ENCODE assay signal across 2 cellular contexts in the genomic region with DNA sequence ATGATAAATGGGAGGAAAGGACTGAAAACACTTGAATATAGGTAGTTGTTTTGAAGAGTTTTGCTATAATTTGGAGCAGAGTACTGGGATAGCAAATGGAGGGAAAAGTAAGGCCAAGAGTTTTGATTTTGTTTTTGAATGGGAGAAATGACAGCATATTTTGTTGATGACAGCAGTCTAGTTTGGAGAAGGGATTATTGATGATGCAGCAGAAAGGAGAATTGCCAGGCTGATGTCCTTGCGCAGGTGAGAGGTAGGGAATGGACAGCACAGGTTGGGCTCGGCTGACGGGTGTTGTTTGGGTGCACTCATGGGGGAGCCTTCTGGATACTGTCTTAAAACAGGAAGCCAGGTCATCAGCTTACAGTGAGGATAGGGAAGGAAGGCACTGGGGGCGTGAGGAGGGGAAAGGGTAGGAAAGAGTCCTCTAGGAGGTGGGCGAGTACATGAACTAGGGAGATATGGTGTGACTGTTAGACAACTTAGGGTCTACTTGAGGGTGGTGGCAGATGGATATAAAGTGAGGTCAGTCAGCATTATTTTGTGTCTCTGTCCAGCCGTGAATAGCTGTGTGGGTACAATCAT.
TF ChIP-seq lines count a peak whose summit lies in the region.

No MANE protein-coding gene starts in this region.

TF ChIP-seq in HEK293, 187 proteins besides CTCF, POLR2A, EP300 and RAD21:
- TF ChIP-seq ELK4 (IDR thresholded peaks at IDR 0.05; ENCODE audit: borderline replicate concordance, low read depth, low read length), result no peak
- TF ChIP-seq ZNF843 (tag by site-specific recombination; IDR thresholded peaks at IDR 0.05), result no peak
- TF ChIP-seq, protein P1, sequence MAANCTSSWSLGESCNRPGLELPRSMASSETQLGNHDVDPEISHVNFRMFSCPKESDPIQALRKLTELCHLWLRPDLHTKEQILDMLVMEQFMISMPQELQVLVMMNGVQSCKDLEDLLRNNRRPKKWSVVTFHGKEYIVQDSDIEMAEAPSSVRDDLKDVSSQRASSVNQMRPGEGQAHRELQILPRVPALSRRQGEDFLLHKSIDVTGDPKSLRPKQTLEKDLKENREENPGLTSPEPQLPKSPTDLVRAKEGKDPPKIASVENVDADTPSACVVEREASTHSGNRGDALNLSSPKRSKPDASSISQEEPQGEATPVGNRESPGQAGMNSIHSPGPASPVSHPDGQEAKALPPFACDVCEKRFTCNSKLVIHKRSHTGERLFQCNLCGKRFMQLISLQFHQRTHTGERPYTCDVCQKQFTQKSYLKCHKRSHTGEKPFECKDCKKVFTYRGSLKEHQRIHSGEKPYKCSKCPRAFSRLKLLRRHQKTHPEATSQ (tag by site-specific recombination; IDR thresholded peaks at IDR 0.05), result no peak
- no peak for TF ChIP-seq HOXD13 (CRISPR knock-in tag; IDR thresholded peaks at IDR 0.05; ENCODE audit: borderline replicate concordance)
- TF ChIP-seq PRDM4 (tag by site-specific recombination; IDR thresholded peaks at IDR 0.05), result no peak
- TF ChIP-seq, protein P2, sequence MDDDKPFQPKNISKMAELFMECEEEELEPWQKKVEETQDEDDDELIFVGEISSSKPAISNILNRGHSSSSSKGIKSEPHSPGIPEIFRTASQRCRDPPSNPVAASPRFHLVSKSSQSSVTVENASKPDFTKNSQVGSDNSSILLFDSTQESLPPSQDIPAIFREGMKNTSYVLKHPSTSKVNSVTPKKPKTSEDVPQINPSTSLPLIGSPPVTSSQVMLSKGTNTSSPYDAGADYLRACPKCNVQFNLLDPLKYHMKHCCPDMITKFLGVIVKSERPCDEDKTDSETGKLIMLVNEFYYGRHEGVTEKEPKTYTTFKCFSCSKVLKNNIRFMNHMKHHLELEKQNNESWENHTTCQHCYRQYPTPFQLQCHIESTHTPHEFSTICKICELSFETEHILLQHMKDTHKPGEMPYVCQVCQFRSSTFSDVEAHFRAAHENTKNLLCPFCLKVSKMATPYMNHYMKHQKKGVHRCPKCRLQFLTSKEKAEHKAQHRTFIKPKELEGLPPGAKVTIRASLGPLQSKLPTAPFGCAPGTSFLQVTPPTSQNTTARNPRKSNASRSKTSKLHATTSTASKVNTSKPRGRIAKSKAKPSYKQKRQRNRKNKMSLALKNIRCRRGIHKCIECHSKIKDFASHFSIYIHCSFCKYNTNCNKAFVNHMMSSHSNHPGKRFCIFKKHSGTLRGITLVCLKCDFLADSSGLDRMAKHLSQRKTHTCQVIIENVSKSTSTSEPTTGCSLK (tag by site-specific recombination; IDR thresholded peaks at IDR 0.05), result no peak
- TF ChIP-seq ZNF112 (tag by site-specific recombination; IDR thresholded peaks at IDR 0.05), result no peak
- TF ChIP-seq ZFHX2 (tag by site-specific recombination; conservative IDR thresholded peaks at IDR 0.05), result peak; percentile 29
- TF ChIP-seq ZNF776 (tag by site-specific recombination; IDR thresholded peaks at IDR 0.05; ENCODE audit: borderline replicate concordance), result no peak
- peak; percentile 77 for TF ChIP-seq EGR2 (tag by site-specific recombination; IDR thresholded peaks at IDR 0.05; ENCODE audit: low read depth)
- no peak for TF ChIP-seq REPIN1 (tag by site-specific recombination; IDR thresholded peaks at IDR 0.05; ENCODE audit: low read depth)
- no peak for TF ChIP-seq WT1 (tag by site-specific recombination; IDR thresholded peaks at IDR 0.05)
- TF ChIP-seq, protein P3, sequence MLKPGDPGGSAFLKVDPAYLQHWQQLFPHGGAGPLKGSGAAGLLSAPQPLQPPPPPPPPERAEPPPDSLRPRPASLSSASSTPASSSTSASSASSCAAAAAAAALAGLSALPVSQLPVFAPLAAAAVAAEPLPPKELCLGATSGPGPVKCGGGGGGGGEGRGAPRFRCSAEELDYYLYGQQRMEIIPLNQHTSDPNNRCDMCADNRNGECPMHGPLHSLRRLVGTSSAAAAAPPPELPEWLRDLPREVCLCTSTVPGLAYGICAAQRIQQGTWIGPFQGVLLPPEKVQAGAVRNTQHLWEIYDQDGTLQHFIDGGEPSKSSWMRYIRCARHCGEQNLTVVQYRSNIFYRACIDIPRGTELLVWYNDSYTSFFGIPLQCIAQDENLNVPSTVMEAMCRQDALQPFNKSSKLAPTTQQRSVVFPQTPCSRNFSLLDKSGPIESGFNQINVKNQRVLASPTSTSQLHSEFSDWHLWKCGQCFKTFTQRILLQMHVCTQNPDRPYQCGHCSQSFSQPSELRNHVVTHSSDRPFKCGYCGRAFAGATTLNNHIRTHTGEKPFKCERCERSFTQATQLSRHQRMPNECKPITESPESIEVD (tag by site-specific recombination; IDR thresholded peaks at IDR 0.05), result no peak
- TF ChIP-seq SP3 (tag by site-specific recombination; IDR thresholded peaks at IDR 0.05), result no peak
- TF ChIP-seq ZNF248 (tag by site-specific recombination; IDR thresholded peaks at IDR 0.05), result no peak
- TF ChIP-seq HOXA7 (CRISPR knock-in tag; IDR thresholded peaks at IDR 0.05; ENCODE audit: borderline replicate concordance), result no peak

TF ChIP-seq in K562, 482 proteins besides CTCF, POLR2A, EP300 and RAD21 (continues in another document):
- TF ChIP-seq ZBTB1 (CRISPR knock-in tag; IDR thresholded peaks at IDR 0.05; ENCODE audit: borderline replicate concordance, low read depth) (no peak), ZNF830 (CRISPR knock-in tag; IDR thresholded peaks at IDR 0.05) (no peak), PPARD (CRISPR knock-in tag; IDR thresholded peaks at IDR 0.05) (no peak), ZNF668 (CRISPR knock-in tag; IDR thresholded peaks at IDR 0.05) (no peak), ARID3A (IDR thresholded peaks at IDR 0.05; ENCODE audit: borderline replicate concordance, low read depth, low read length) (no peak), ZKSCAN8 (CRISPR knock-in tag; IDR thresholded peaks at IDR 0.05) (no peak), ZBTB7A (IDR thresholded peaks at IDR 0.05; ENCODE audit: borderline replicate concordance, control insufficient read depth, low read depth, low read length) (no peak), POLR2AphosphoS5 (IDR thresholded peaks at IDR 0.05; ENCODE audit: control insufficient read depth, insufficient read depth, low read depth, low read length) (peak; percentile 17; the same call in 1 of the 2 replicates), MLLT1 (IDR thresholded peaks at IDR 0.05) (no peak), TFAM (CRISPR knock-in tag; conservative IDR thresholded peaks at IDR 0.05) (no peak), KLF1 (tag; IDR thresholded peaks at IDR 0.05) (no peak), C11orf30 (IDR thresholded peaks at IDR 0.05; ENCODE audit: low read depth) (peak; percentile 66; the same call in 1 of the 2 replicates), MAFK (IDR thresholded peaks at IDR 0.05; ENCODE audit: low read length) (peak; percentile 8; the same call in 1 of the 2 replicates), SAFB (IDR thresholded peaks at IDR 0.05; ENCODE audit: borderline replicate concordance, low read depth, low read length) (no peak), TCF3 (CRISPR knock-in tag; IDR thresholded peaks at IDR 0.05) (no peak), KAT8 (IDR thresholded peaks at IDR 0.05; ENCODE audit: low read depth) (no peak), SAP30 (IDR thresholded peaks at IDR 0.05; ENCODE audit: borderline replicate concordance, insufficient read depth, low read depth, low read length, poor library complexity, severe bottlenecking) (no peak), ZNF224 (CRISPR knock-in tag; IDR thresholded peaks at IDR 0.05) (no peak), BMI1 (IDR thresholded peaks at IDR 0.05; ENCODE audit: low read length) (no peak), ZNF316 (IDR thresholded peaks at IDR 0.05) (peak; percentile 85), CEBPG (CRISPR knock-in tag; IDR thresholded peaks at IDR 0.05) (no peak), CEBPG (tag; conservative IDR thresholded peaks at IDR 0.05 in 1 of 2, IDR thresholded peaks at IDR 0.05 in 1 of 2) (no peak), HMBOX1 (IDR thresholded peaks at IDR 0.05) (no peak), GTF2F1 (IDR thresholded peaks at IDR 0.05; ENCODE audit: low read depth, low read length) (no peak), NFIC (IDR thresholded peaks at IDR 0.05) (no peak), KLF6 (CRISPR knock-in tag; IDR thresholded peaks at IDR 0.05; ENCODE audit: borderline replicate concordance) (no peak), SLC30A9 (CRISPR knock-in tag; IDR thresholded peaks at IDR 0.05) (no peak), MAFF (IDR thresholded peaks at IDR 0.05; ENCODE audit: low read length) (peak; percentile 26; the same call in 1 of the 2 replicates), NFATC3 (IDR thresholded peaks at IDR 0.05) (no peak)
- TF ChIP-seq, protein P4, sequence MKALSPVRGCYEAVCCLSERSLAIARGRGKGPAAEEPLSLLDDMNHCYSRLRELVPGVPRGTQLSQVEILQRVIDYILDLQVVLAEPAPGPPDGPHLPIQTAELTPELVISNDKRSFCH (CRISPR knock-in tag; IDR thresholded peaks at IDR 0.05), result no peak
- TF ChIP-seq, protein P4 (tag; IDR thresholded peaks at IDR 0.05), result no peak
- TF ChIP-seq, protein P5, sequence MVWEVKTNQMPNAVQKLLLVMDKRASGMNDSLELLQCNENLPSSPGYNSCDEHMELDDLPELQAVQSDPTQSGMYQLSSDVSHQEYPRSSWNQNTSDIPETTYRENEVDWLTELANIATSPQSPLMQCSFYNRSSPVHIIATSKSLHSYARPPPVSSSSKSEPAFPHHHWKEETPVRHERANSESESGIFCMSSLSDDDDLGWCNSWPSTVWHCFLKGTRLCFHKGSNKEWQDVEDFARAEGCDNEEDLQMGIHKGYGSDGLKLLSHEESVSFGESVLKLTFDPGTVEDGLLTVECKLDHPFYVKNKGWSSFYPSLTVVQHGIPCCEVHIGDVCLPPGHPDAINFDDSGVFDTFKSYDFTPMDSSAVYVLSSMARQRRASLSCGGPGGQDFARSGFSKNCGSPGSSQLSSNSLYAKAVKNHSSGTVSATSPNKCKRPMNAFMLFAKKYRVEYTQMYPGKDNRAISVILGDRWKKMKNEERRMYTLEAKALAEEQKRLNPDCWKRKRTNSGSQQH (CRISPR knock-in tag; IDR thresholded peaks at IDR 0.05), result no peak
- TF ChIP-seq, protein P6, sequence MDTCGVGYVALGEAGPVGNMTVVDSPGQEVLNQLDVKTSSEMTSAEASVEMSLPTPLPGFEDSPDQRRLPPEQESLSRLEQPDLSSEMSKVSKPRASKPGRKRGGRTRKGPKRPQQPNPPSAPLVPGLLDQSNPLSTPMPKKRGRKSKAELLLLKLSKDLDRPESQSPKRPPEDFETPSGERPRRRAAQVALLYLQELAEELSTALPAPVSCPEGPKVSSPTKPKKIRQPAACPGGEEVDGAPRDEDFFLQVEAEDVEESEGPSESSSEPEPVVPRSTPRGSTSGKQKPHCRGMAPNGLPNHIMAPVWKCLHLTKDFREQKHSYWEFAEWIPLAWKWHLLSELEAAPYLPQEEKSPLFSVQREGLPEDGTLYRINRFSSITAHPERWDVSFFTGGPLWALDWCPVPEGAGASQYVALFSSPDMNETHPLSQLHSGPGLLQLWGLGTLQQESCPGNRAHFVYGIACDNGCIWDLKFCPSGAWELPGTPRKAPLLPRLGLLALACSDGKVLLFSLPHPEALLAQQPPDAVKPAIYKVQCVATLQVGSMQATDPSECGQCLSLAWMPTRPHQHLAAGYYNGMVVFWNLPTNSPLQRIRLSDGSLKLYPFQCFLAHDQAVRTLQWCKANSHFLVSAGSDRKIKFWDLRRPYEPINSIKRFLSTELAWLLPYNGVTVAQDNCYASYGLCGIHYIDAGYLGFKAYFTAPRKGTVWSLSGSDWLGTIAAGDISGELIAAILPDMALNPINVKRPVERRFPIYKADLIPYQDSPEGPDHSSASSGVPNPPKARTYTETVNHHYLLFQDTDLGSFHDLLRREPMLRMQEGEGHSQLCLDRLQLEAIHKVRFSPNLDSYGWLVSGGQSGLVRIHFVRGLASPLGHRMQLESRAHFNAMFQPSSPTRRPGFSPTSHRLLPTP (IDR thresholded peaks at IDR 0.05; ENCODE audit: borderline replicate concordance, extremely low read depth, insufficient read length), result no peak
- TF ChIP-seq, protein P7, sequence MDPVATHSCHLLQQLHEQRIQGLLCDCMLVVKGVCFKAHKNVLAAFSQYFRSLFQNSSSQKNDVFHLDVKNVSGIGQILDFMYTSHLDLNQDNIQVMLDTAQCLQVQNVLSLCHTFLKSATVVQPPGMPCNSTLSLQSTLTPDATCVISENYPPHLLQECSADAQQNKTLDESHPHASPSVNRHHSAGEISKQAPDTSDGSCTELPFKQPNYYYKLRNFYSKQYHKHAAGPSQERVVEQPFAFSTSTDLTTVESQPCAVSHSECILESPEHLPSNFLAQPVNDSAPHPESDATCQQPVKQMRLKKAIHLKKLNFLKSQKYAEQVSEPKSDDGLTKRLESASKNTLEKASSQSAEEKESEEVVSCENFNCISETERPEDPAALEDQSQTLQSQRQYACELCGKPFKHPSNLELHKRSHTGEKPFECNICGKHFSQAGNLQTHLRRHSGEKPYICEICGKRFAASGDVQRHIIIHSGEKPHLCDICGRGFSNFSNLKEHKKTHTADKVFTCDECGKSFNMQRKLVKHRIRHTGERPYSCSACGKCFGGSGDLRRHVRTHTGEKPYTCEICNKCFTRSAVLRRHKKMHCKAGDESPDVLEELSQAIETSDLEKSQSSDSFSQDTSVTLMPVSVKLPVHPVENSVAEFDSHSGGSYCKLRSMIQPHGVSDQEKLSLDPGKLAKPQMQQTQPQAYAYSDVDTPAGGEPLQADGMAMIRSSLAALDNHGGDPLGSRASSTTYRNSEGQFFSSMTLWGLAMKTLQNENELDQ (CRISPR knock-in tag; IDR thresholded peaks at IDR 0.05; ENCODE audit: borderline replicate concordance), result no peak
